ENCODE assay signal across 9 cellular contexts in the genomic region with DNA sequence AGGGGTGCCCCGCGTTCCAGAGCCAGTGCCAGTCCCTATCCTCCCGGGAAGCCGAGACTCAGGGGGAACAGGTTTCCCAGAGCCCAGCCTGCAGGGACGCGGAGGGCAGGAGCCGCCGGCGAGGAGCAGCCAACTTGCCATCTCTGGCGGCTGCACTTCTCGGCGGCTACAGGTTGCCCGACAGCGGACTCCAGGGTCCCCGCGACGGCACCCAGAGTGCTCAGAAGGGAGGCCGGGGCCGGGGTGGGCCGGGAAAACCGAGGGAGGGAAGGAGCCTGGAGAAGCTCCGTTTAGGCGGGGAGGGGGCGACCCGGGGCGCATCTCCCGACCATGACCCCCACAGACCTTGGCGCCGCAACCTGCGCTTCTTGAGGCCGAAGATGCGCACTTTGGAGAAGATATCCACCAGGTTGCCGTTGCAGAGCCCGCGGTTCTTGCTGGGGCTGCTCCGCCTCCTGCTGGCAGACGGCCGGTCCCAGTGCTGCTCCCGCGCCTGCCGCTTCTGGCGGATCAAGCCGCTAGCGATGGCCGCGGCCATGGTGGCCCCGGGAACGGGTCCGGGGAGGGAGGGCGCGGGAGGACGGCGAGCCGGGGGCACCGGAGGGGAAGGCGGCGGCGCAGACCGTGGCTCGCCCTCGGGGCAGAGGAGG.
A peak's percentile ranks its signal among the peaks of the same experiment; 100 is the strongest.
DNase-seq lines count a peak whose midpoint lies in the region; ATAC-seq and TF ChIP-seq lines count a peak whose summit lies in the region.
"Had no signal": no experiment of that assay in that cellular context is flagged by ENCODE, and none has a peak within 500 bp of the region (broad histone marks: within the 10 kb centered on the region; RNA-seq: fewer than 3 reads in every experiment).

No MANE protein-coding gene starts in this region.

- no peaks in the 10 kb centered on the region for H3K27me3 ChIP-seq in parathyroid adenoma (ENCODE audit: control insufficient read depth, insufficient read depth, low read length)
- H3K27me3 ChIP-seq in colonic mucosa = peaks cover 36% of the 10 kb centered on the region

- H3K4me1 ChIP-seq in parathyroid adenoma (no peaks in the 10 kb centered on the region), colonic mucosa (no peaks in the 10 kb centered on the region)

- H3K9ac ChIP-seq in parathyroid adenoma (no peak overlapping the region), colonic mucosa (ENCODE audit: low read depth in 2 of 2, low read length in 2 of 2) (no peak overlapping the region)

- no peaks in the 10 kb centered on the region for H3K79me2 ChIP-seq in parathyroid adenoma

- DNase-seq in ELR (ENCODE audit: low read depth) (peak; percentile 28), NCI-H446 (lab: John Stamatoyannopoulos, UW) (peak; percentile 16 to 69), fibroblast of mammary gland (ENCODE audit: low read depth) (peak; percentile 34), colonic mucosa (no peak), epidermal melanocyte (ENCODE audit: insufficient read length, low spot score) (no peak)
- DNase-seq: activated CD4-positive, alpha-beta T cell treated with anti-CD3 and anti-CD28 coated beads for 1 hour had no signal

- TF ChIP-seq CTCF in fibroblast of mammary gland (conservative IDR thresholded peaks at IDR 0.05; ENCODE audit: control insufficient read depth, insufficient read depth, low read depth, low read length) (peak; percentile 15), parathyroid adenoma (IDR thresholded peaks at IDR 0.05) (no peak), colonic mucosa (IDR thresholded peaks at IDR 0.05) (no peak)

- H3K36me3 ChIP-seq in parathyroid adenoma (ENCODE audit: control insufficient read depth, insufficient read depth, low read length) (no peaks in the 10 kb centered on the region), colonic mucosa (no peaks in the 10 kb centered on the region)

- H3K9me3 ChIP-seq in parathyroid adenoma (ENCODE audit: control insufficient read depth, low read length) (no peaks in the 10 kb centered on the region), colonic mucosa (no peaks in the 10 kb centered on the region)

- no peak for ATAC-seq in HG03457 (IDR thresholded peaks at IDR 0.05; ENCODE audit: unreplicated experiment)
- no peak for ATAC-seq in GM18907 (IDR thresholded peaks at IDR 0.05; ENCODE audit: unreplicated experiment)

- peak overlapping the region; percentile 31 for H3K4me2 ChIP-seq in parathyroid adenoma (ENCODE audit: low read length)

- H3K27ac ChIP-seq in parathyroid adenoma (no peak overlapping the region), colonic mucosa (no peak overlapping the region)

- H3K4me3 ChIP-seq in fibroblast of mammary gland (ENCODE audit: control insufficient read depth, low read depth, low read length) (no peak overlapping the region), parathyroid adenoma (ENCODE audit: low read depth, low read length) (no peak overlapping the region), colonic mucosa (no peak overlapping the region)

- no peak overlapping the region for H2AFZ ChIP-seq in parathyroid adenoma

- intact Hi-C loops in colonic mucosa (cut with DNase I) = no loop called here

Comparison
In these comparisons a context has a peak if more than half of its experiments do, and no peak if none do; other contexts are left out.
1. DNase-seq: peak in ELR (single experiment), NCI-H446 (2 of 2) and fibroblast of mammary gland (single experiment); none in colonic mucosa (single experiment) and epidermal melanocyte (single experiment).